8 cellular contexts compared by ENCODE assay signal in genomic region chr15:73983211-73983727, GRCh38. TPM values are rescaled to one million over a fixed set of nuclear protein-coding genes. Genes with fewer than 3 reads are reported as not detected.
DNase-seq lines count a peak whose midpoint lies in the region; TF ChIP-seq lines count a peak whose summit lies in the region.

No MANE protein-coding gene starts in this region.

- H3K79me2 ChIP-seq in smooth muscle cell (ENCODE audit: low read depth), result no peaks in the 10 kb centered on the region

- no peak overlapping the region for H3K4me3 Mint-ChIP-seq in activated T-helper 1 cell treated with anti-CD3 and anti-CD28 coated beads, Interleukin-12 subunit alpha, Interleukin-12 subunit beta, Interleukin-2, Interleukin-4 antibody, amounts not matched to agents 30 ng/mL and 10 ng/mL and 1 ng/mL, durations not matched to agents 14 hours and 24 hours and 36 hours

- H3K4me3 ChIP-seq in smooth muscle cell, result no peak overlapping the region

- peaks cover 67% of the 10 kb centered on the region for H3K4me1 Mint-ChIP-seq in activated T-helper 1 cell treated with anti-CD3 and anti-CD28 coated beads, Interleukin-12 subunit alpha, Interleukin-12 subunit beta, Interleukin-2, Interleukin-4 antibody, amounts not matched to agents 30 ng/mL and 10 ng/mL and 1 ng/mL, durations not matched to agents 14 hours and 24 hours and 36 hours (ENCODE audit: low read depth)

- H3K27ac ChIP-seq in smooth muscle cell (ENCODE audit: low read depth), result peak overlapping the region; percentile 86

- H3K9me3 ChIP-seq in smooth muscle cell (replicated peaks; ENCODE audit: low read depth), result no peaks in the 10 kb centered on the region

- peaks cover 3% of the 10 kb centered on the region for H3K36me3 Mint-ChIP-seq in activated T-helper 1 cell treated with anti-CD3 and anti-CD28 coated beads, Interleukin-12 subunit alpha, Interleukin-12 subunit beta, Interleukin-2, Interleukin-4 antibody, amounts not matched to agents 30 ng/mL and 10 ng/mL and 1 ng/mL, durations not matched to agents 14 hours and 24 hours and 36 hours (ENCODE audit: low read depth)

- H3K27ac Mint-ChIP-seq in activated T-helper 1 cell treated with anti-CD3 and anti-CD28 coated beads, Interleukin-12 subunit alpha, Interleukin-12 subunit beta, Interleukin-2, Interleukin-4 antibody, amounts not matched to agents 30 ng/mL and 10 ng/mL and 1 ng/mL, durations not matched to agents 14 hours and 24 hours and 36 hours, result peak overlapping the region; percentile 75

- H4K20me1 ChIP-seq in smooth muscle cell (ENCODE audit: low read depth), result no peaks in the 10 kb centered on the region

- H3K27me3 ChIP-seq in smooth muscle cell (ENCODE audit: low read depth), result no peaks in the 10 kb centered on the region

- H3K9me3 Mint-ChIP-seq in activated T-helper 1 cell treated with anti-CD3 and anti-CD28 coated beads, Interleukin-12 subunit alpha, Interleukin-12 subunit beta, Interleukin-2, Interleukin-4 antibody, amounts not matched to agents 30 ng/mL and 10 ng/mL and 1 ng/mL, durations not matched to agents 14 hours and 24 hours and 36 hours, result no peaks in the 10 kb centered on the region

- H3K27me3 Mint-ChIP-seq in activated T-helper 1 cell treated with anti-CD3 and anti-CD28 coated beads, Interleukin-12 subunit alpha, Interleukin-12 subunit beta, Interleukin-2, Interleukin-4 antibody, amounts not matched to agents 30 ng/mL and 10 ng/mL and 1 ng/mL, durations not matched to agents 14 hours and 24 hours and 36 hours (ENCODE audit: insufficient read depth), result no peaks in the 10 kb centered on the region

- H3K36me3 ChIP-seq in smooth muscle cell (ENCODE audit: low read depth), result no peaks in the 10 kb centered on the region

- H3K4me1 ChIP-seq in smooth muscle cell (ENCODE audit: low read depth), result no peaks in the 10 kb centered on the region

- no peak for TF ChIP-seq CTCF in smooth muscle cell (IDR thresholded peaks at IDR 0.05; ENCODE audit: borderline replicate concordance, insufficient read depth, poor library complexity, severe bottlenecking)

- WGBS in smooth muscle cell (ENCODE audit: low lambda C conversion rate), result 40% methylated on average over 9 of the region's 10 CpGs

- intact Hi-C loops in activated T-helper 1 cell treated with anti-CD3 and anti-CD28 coated beads, Interleukin-12 subunit alpha, Interleukin-12 subunit beta, Interleukin-2, Interleukin-4 antibody, amounts not matched to agents 30 ng/mL and 10 ng/mL and 1 ng/mL, durations not matched to agents 14 hours and 24 hours and 36 hours (cut with micrococcal nuclease), result no loop called here

- H3F3A ChIP-seq in smooth muscle cell (ENCODE audit: low read depth), result peaks cover 3% of the 10 kb centered on the region

- DNase-seq in H4 (ENCODE audit: low spot score) (peak; percentile 75), glomerular visceral epithelial cell (ENCODE audit: extremely low spot score) (peak; percentile 94), smooth muscle cell (lab: John Stamatoyannopoulos, UW; ENCODE audit: unreplicated experiment) (peak; percentile 67), activated gamma-delta T cell treated with Interleukin-2 at 50 U/mL for 16 hours (no peak), SKM-1 treated with dmso at 0.1 percent for 144 hours (lab: John Stamatoyannopoulos, UW; ENCODE audit: unreplicated experiment) (no peak), NCI-H146 (lab: John Stamatoyannopoulos, UW) (no peak)
- no peak for DNase-seq in activated T-helper 1 cell treated with anti-CD3 and anti-CD28 coated beads, Interleukin-12 subunit alpha, Interleukin-12 subunit beta, Interleukin-2, Interleukin-4 antibody, amounts not matched to agents 30 ng/mL and 10 ng/mL and 1 ng/mL, durations not matched to agents 14 hours and 24 hours and 36 hours (ENCODE audit: low spot score)
- DNase-seq in stimulated activated CD4-positive, alpha-beta T cell treated with anti-CD3 and anti-CD28 coated beads, Interleukin-4, amount 100 ng/mL, for 4 hours, result no peak

- peak overlapping the region; percentile 81 for H3K4me2 ChIP-seq in smooth muscle cell

- H2AFZ ChIP-seq in smooth muscle cell (ENCODE audit: low read depth), result no peak overlapping the region

- H3K9ac ChIP-seq in smooth muscle cell (ENCODE audit: low read depth), result peak overlapping the region; percentile 42

RNA-seq across cellular contexts. Expression of gene STOML1, which starts 8.8 kb away (rescaled TPM):
- total RNA-seq in H4 (2014; rRNA removed; shearing (Covaris generic)), result 5.2 and 6.7 TPM in 2 replicates
- total RNA-seq in activated T-helper 1 cell treated with anti-CD3 and anti-CD28 coated beads, Interleukin-12 subunit alpha, Interleukin-12 subunit beta, Interleukin-2, Interleukin-4 antibody, amounts not matched to agents 30 ng/mL and 10 ng/mL and 1 ng/mL, durations not matched to agents 14 hours and 24 hours and 36 hours, result 10.6 and 11.6 TPM in 2 replicates
- 9.3 and 12.4 TPM in 2 replicates for total RNA-seq in smooth muscle cell
- 23.7 and 27.5 TPM in 2 replicates for polyA plus RNA-seq in smooth muscle cell

RNA-seq across cellular contexts. Expression of gene PML, which starts 11.2 kb away (rescaled TPM):
- total RNA-seq in H4 (2014; rRNA removed; shearing (Covaris generic)), result 19.0 and 20.0 TPM in 2 replicates
- 62.0 and 63.6 TPM in 2 replicates for total RNA-seq in activated T-helper 1 cell treated with anti-CD3 and anti-CD28 coated beads, Interleukin-12 subunit alpha, Interleukin-12 subunit beta, Interleukin-2, Interleukin-4 antibody, amounts not matched to agents 30 ng/mL and 10 ng/mL and 1 ng/mL, durations not matched to agents 14 hours and 24 hours and 36 hours
- total RNA-seq in smooth muscle cell, result 21.6 and 34.1 TPM in 2 replicates
- 33.7 and 39.4 TPM in 2 replicates for polyA plus RNA-seq in smooth muscle cell

RNA-seq across cellular contexts. Expression of gene LOXL1, which starts 57.0 kb away (rescaled TPM):
- 53.2 and 104 TPM in 2 replicates for total RNA-seq in H4 (2014; rRNA removed; shearing (Covaris generic))
- total RNA-seq in activated T-helper 1 cell treated with anti-CD3 and anti-CD28 coated beads, Interleukin-12 subunit alpha, Interleukin-12 subunit beta, Interleukin-2, Interleukin-4 antibody, amounts not matched to agents 30 ng/mL and 10 ng/mL and 1 ng/mL, durations not matched to agents 14 hours and 24 hours and 36 hours, result 0.34 and 1.3 TPM in 2 replicates
- 239 and 252 TPM in 2 replicates for total RNA-seq in smooth muscle cell
- polyA plus RNA-seq in smooth muscle cell, result 736 and 899 TPM in 2 replicates

Comparison
In these comparisons a context has a peak if more than half of its experiments do, and no peak if none do; other contexts are left out.
1. DNase-seq: peak in H4 (single experiment), glomerular visceral epithelial cell (single experiment) and smooth muscle cell (single experiment); none in activated T-helper 1 cell treated with anti-CD3 and anti-CD28 coated beads, Interleukin-12 subunit alpha, Interleukin-12 subunit beta, Interleukin-2, Interleukin-4 antibody, amounts not matched to agents 30 ng/mL and 10 ng/mL and 1 ng/mL, durations not matched to agents 14 hours and 24 hours and 36 hours (single experiment), activated gamma-delta T cell treated with Interleukin-2 at 50 U/mL for 16 hours (single experiment), stimulated activated CD4-positive, alpha-beta T cell treated with anti-CD3 and anti-CD28 coated beads, Interleukin-4, amount 100 ng/mL, for 4 hours (0 of 2), SKM-1 treated with dmso at 0.1 percent for 144 hours (single experiment) and NCI-H146 (single experiment).
2. RNA of gene LOXL1, which starts 57.0 kb away (total RNA-seq): 239 to 252 TPM in smooth muscle cell and 53.2 to 104 TPM in H4; 0.34 to 1.3 TPM in activated T-helper 1 cell treated with anti-CD3 and anti-CD28 coated beads, Interleukin-12 subunit alpha, Interleukin-12 subunit beta, Interleukin-2, Interleukin-4 antibody, amounts not matched to agents 30 ng/mL and 10 ng/mL and 1 ng/mL, durations not matched to agents 14 hours and 24 hours and 36 hours; every median in the first group is over 10 times any median in the second.